In genomic region chr20:43963872-43964791, GRCh38 we compare ENCODE assay signal across 1 cellular context.
TF ChIP-seq lines count a peak whose summit lies in the region.

No MANE protein-coding gene starts in this region.

TF ChIP-seq in H1, 55 proteins besides CTCF, POLR2A, EP300 and RAD21:
- no peak for TF ChIP-seq RNF2 (IDR thresholded peaks at IDR 0.05; ENCODE audit: borderline replicate concordance, low read depth, low read length, missing control alignments, poor library complexity, severe bottlenecking)
- TF ChIP-seq GABPA (IDR thresholded peaks at IDR 0.05; ENCODE audit: borderline replicate concordance, insufficient read depth, low read length) = no peak
- TF ChIP-seq SIRT6 (IDR thresholded peaks at IDR 0.05; ENCODE audit: low read length) = no peak
- TF ChIP-seq KDM1A (IDR thresholded peaks at IDR 0.05; ENCODE audit: borderline replicate concordance, low read length) = no peak
- TF ChIP-seq BCL11A (IDR thresholded peaks at IDR 0.05; ENCODE audit: low read depth in 2 of 2, low read length in 2 of 2) = no peak
- no peak for TF ChIP-seq CHD1 (IDR thresholded peaks at IDR 0.05; ENCODE audit: low read depth, low read length)
- no peak for TF ChIP-seq ATF2 (IDR thresholded peaks at IDR 0.05; ENCODE audit: low read length)
- no peak for TF ChIP-seq HDAC2 (IDR thresholded peaks at IDR 0.05; ENCODE audit: borderline replicate concordance in 1 of 2, low read depth in 2 of 2, low read length in 2 of 2)
- no peak for TF ChIP-seq TAF7 (optimal IDR thresholded peaks at IDR 0.05; ENCODE audit: borderline replicate concordance, low read depth, low read length)
- TF ChIP-seq SIN3A (conservative IDR thresholded peaks at IDR 0.05 in 1 of 2, IDR thresholded peaks at IDR 0.05 in 1 of 2; ENCODE audit: low read depth in 1 of 2, low read length in 2 of 2) = no peak
- no peak for TF ChIP-seq YY1 (IDR thresholded peaks at IDR 0.05; ENCODE audit: low read depth, low read length)
- TF ChIP-seq PHF8 (conservative IDR thresholded peaks at IDR 0.05; ENCODE audit: low read depth, low read length) = no peak
- no peak for TF ChIP-seq GTF2F1 (IDR thresholded peaks at IDR 0.05; ENCODE audit: borderline replicate concordance, low read depth, low read length)
- TF ChIP-seq NANOG (IDR thresholded peaks at IDR 0.05; ENCODE audit: insufficient read depth, low read depth, low read length, poor library complexity, severe bottlenecking) = no peak
- no peak for TF ChIP-seq CBX5 (IDR thresholded peaks at IDR 0.05; ENCODE audit: low read depth, low read length)
- TF ChIP-seq CHD2 (IDR thresholded peaks at IDR 0.05; ENCODE audit: low read length) = no peak
- no peak for TF ChIP-seq RFX5 (IDR thresholded peaks at IDR 0.05; ENCODE audit: borderline replicate concordance, low read depth, low read length)
- no peak for TF ChIP-seq E2F6 (IDR thresholded peaks at IDR 0.05)
- no peak for TF ChIP-seq CTBP2 (IDR thresholded peaks at IDR 0.05; ENCODE audit: borderline replicate concordance, insufficient read depth, insufficient read length, low read length)
TF ChIP-seq in H1: peak in this region for 0.
